3 cellular contexts compared by ENCODE assay signal in genomic region chr20:3696200-3696599, GRCh38.
TF ChIP-seq lines count a peak whose summit lies in the region.

No MANE protein-coding gene starts in this region.

TF ChIP-seq in SK-N-SH, 30 proteins besides CTCF, POLR2A, EP300 and RAD21 (continued from another document):
- TF ChIP-seq, protein P1, sequence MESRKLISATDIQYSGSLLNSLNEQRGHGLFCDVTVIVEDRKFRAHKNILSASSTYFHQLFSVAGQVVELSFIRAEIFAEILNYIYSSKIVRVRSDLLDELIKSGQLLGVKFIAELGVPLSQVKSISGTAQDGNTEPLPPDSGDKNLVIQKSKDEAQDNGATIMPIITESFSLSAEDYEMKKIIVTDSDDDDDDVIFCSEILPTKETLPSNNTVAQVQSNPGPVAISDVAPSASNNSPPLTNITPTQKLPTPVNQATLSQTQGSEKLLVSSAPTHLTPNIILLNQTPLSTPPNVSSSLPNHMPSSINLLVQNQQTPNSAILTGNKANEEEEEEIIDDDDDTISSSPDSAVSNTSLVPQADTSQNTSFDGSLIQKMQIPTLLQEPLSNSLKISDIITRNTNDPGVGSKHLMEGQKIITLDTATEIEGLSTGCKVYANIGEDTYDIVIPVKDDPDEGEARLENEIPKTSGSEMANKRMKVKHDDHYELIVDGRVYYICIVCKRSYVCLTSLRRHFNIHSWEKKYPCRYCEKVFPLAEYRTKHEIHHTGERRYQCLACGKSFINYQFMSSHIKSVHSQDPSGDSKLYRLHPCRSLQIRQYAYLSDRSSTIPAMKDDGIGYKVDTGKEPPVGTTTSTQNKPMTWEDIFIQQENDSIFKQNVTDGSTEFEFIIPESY (IDR thresholded peaks at IDR 0.05; ENCODE audit: borderline replicate concordance, low read depth), result no peak
- no peak for TF ChIP-seq ELF1 (IDR thresholded peaks at IDR 0.05)
- no peak for TF ChIP-seq PBX3 (IDR thresholded peaks at IDR 0.05)
- TF ChIP-seq USF2 (IDR thresholded peaks at IDR 0.05; ENCODE audit: borderline replicate concordance, low read depth, low read length), result no peak

TF ChIP-seq in SK-N-SH treated with all-trans-retinoic acid at 6 μM for 48 hours, 23 proteins besides CTCF, POLR2A, EP300 and RAD21 (continued from another document):
- TF ChIP-seq TCF4 (CRISPR knock-in tag; IDR thresholded peaks at IDR 0.05; ENCODE audit: borderline replicate concordance) (no peak), GLIS3 (CRISPR knock-in tag; IDR thresholded peaks at IDR 0.05) (no peak), BACH2 (CRISPR knock-in tag; IDR thresholded peaks at IDR 0.05; ENCODE audit: borderline replicate concordance) (no peak), ISL1 (CRISPR knock-in tag; IDR thresholded peaks at IDR 0.05) (no peak), ZNF565 (CRISPR knock-in tag; conservative IDR thresholded peaks at IDR 0.05; ENCODE audit: low read depth) (no peak), RARB (CRISPR knock-in tag; IDR thresholded peaks at IDR 0.05) (no peak)
- TF ChIP-seq, protein P2, sequence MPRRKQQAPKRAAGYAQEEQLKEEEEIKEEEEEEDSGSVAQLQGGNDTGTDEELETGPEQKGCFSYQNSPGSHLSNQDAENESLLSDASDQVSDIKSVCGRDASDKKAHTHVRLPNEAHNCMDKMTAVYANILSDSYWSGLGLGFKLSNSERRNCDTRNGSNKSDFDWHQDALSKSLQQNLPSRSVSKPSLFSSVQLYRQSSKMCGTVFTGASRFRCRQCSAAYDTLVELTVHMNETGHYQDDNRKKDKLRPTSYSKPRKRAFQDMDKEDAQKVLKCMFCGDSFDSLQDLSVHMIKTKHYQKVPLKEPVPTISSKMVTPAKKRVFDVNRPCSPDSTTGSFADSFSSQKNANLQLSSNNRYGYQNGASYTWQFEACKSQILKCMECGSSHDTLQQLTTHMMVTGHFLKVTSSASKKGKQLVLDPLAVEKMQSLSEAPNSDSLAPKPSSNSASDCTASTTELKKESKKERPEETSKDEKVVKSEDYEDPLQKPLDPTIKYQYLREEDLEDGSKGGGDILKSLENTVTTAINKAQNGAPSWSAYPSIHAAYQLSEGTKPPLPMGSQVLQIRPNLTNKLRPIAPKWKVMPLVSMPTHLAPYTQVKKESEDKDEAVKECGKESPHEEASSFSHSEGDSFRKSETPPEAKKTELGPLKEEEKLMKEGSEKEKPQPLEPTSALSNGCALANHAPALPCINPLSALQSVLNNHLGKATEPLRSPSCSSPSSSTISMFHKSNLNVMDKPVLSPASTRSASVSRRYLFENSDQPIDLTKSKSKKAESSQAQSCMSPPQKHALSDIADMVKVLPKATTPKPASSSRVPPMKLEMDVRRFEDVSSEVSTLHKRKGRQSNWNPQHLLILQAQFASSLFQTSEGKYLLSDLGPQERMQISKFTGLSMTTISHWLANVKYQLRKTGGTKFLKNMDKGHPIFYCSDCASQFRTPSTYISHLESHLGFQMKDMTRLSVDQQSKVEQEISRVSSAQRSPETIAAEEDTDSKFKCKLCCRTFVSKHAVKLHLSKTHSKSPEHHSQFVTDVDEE (CRISPR knock-in tag; IDR thresholded peaks at IDR 0.05), result no peak

TF ChIP-seq in GM12891, 5 proteins besides CTCF, POLR2A, EP300 and RAD21 (continued from another document):
- TF ChIP-seq TAF1 (IDR thresholded peaks at IDR 0.05; ENCODE audit: low read depth, low read length), result no peak
